In genomic region chr11:123507043-123507442, GRCh38 we compare ENCODE assay signal across 17 cellular contexts.
DNase-seq lines count a peak whose midpoint lies in the region; ATAC-seq and TF ChIP-seq lines count a peak whose summit lies in the region.
"Had no signal": no experiment of that assay in that cellular context is flagged by ENCODE, and none has a peak within 500 bp of the region (broad histone marks: within the 10 kb centered on the region; RNA-seq: fewer than 3 reads in every experiment).

No MANE protein-coding gene starts in this region.

- no peaks in the 10 kb centered on the region for H3K27me3 Mint-ChIP-seq in T-helper 1 cell treated with Interleukin-12 subunit alpha and Interleukin-12 subunit beta and Interleukin-4 antibody, amounts not matched to agents 30 μg/mL and 1 μg/mL, for 36 hours (ENCODE audit: low read depth)
- H3K27me3 Mint-ChIP-seq in activated T-helper 2 cell treated with anti-CD3 and anti-CD28 coated beads, Interferon-gamma antibody, Interleukin-2, Interleukin-4, amounts not matched to agents 10 μg/mL and 5 μg/mL and 100 μg/mL, durations not matched to agents 14 hours and 24 hours and 36 hours (ENCODE audit: low read depth) = no peaks in the 10 kb centered on the region
- H3K27me3 Mint-ChIP-seq: CD4-positive, alpha-beta T cell had no signal

- no peaks in the 10 kb centered on the region for H3K9me3 Mint-ChIP-seq in T-helper 1 cell treated with Interleukin-12 subunit alpha and Interleukin-12 subunit beta and Interleukin-4 antibody, amounts not matched to agents 30 μg/mL and 1 μg/mL, for 36 hours
- H3K9me3 Mint-ChIP-seq in activated T-helper 2 cell treated with anti-CD3 and anti-CD28 coated beads, Interferon-gamma antibody, Interleukin-2, Interleukin-4, amounts not matched to agents 10 μg/mL and 5 μg/mL and 100 μg/mL, durations not matched to agents 14 hours and 24 hours and 36 hours = no peaks in the 10 kb centered on the region
- H3K9me3 Mint-ChIP-seq: CD4-positive, alpha-beta T cell; H9 had no signal

- peaks cover 29% of the 10 kb centered on the region for H3K36me3 Mint-ChIP-seq in T-helper 1 cell treated with Interleukin-12 subunit alpha and Interleukin-12 subunit beta and Interleukin-4 antibody, amounts not matched to agents 30 μg/mL and 1 μg/mL, for 36 hours (ENCODE audit: low read depth)
- H3K36me3 Mint-ChIP-seq in activated T-helper 2 cell treated with anti-CD3 and anti-CD28 coated beads, Interferon-gamma antibody, Interleukin-2, Interleukin-4, amounts not matched to agents 10 μg/mL and 5 μg/mL and 100 μg/mL, durations not matched to agents 14 hours and 24 hours and 36 hours (ENCODE audit: low read depth) = peaks cover 56% of the 10 kb centered on the region

- no peak overlapping the region for H3K4me3 Mint-ChIP-seq in T-helper 1 cell treated with Interleukin-12 subunit alpha and Interleukin-12 subunit beta and Interleukin-4 antibody, amounts not matched to agents 30 μg/mL and 1 μg/mL, for 36 hours
- no peak overlapping the region for H3K4me3 Mint-ChIP-seq in activated T-helper 2 cell treated with anti-CD3 and anti-CD28 coated beads, Interferon-gamma antibody, Interleukin-2, Interleukin-4, amounts not matched to agents 10 μg/mL and 5 μg/mL and 100 μg/mL, durations not matched to agents 14 hours and 24 hours and 36 hours (ENCODE audit: low read depth)
- H3K4me3 Mint-ChIP-seq: CD4-positive, alpha-beta T cell; H9 had no signal

- peak overlapping the region; percentile 12 for H3K27ac Mint-ChIP-seq in T-helper 1 cell treated with Interleukin-12 subunit alpha and Interleukin-12 subunit beta and Interleukin-4 antibody, amounts not matched to agents 30 μg/mL and 1 μg/mL, for 36 hours
- H3K27ac Mint-ChIP-seq in activated T-helper 2 cell treated with anti-CD3 and anti-CD28 coated beads, Interferon-gamma antibody, Interleukin-2, Interleukin-4, amounts not matched to agents 10 μg/mL and 5 μg/mL and 100 μg/mL, durations not matched to agents 14 hours and 24 hours and 36 hours = peak overlapping the region; percentile 28
- H3K27ac Mint-ChIP-seq: CD4-positive, alpha-beta T cell; H9 had no signal

- intact Hi-C loops in activated T-helper 2 cell treated with anti-CD3 and anti-CD28 coated beads, Interferon-gamma antibody, Interleukin-2, Interleukin-4, amounts not matched to agents 10 μg/mL and 5 μg/mL and 100 μg/mL, durations not matched to agents 14 hours and 24 hours and 36 hours (cut with micrococcal nuclease) = no loop called here

- ATAC-seq in HG03469 (IDR thresholded peaks at IDR 0.05; ENCODE audit: unreplicated experiment) (no peak), GM19328 (IDR thresholded peaks at IDR 0.05; ENCODE audit: unreplicated experiment) (no peak)
- ATAC-seq: K562 had no signal

- DNase-seq in T-helper 1 cell (no peak), AG10803 (ENCODE audit: low read depth) (peak; percentile 59), fibroblast of the aortic adventitia (ENCODE audit: low read depth) (peak; percentile 55), T1000 (lab: John Stamatoyannopoulos, UW) (no peak)
- DNase-seq in activated T-helper 2 cell treated with anti-CD3 and anti-CD28 coated beads, Interferon-gamma antibody, Interleukin-2, Interleukin-4, amounts not matched to agents 10 μg/mL and 5 μg/mL and 100 μg/mL, durations not matched to agents 14 hours and 24 hours and 36 hours (ENCODE audit: low spot score) = no peak
- DNase-seq: BE2C; CD4-positive, alpha-beta T cell; DMS53; H9; MV-4-11; NCI-H1417; NCI-H187 treated with DMSO at 0.1 percent for 48 hours; NCI-H526 treated with DMSO at 0.1 percent for 48 hours had no signal

- no peak for TF ChIP-seq CTCF in AG10803 (conservative IDR thresholded peaks at IDR 0.05; ENCODE audit: low read length)
- TF ChIP-seq CTCF in fibroblast of the aortic adventitia (IDR thresholded peaks at IDR 0.05; ENCODE audit: insufficient read depth, low read length) = no peak

- H3K4me1 Mint-ChIP-seq in T-helper 1 cell treated with Interleukin-12 subunit alpha and Interleukin-12 subunit beta and Interleukin-4 antibody, amounts not matched to agents 30 μg/mL and 1 μg/mL, for 36 hours (ENCODE audit: low read depth) = peaks cover 59% of the 10 kb centered on the region
- H3K4me1 Mint-ChIP-seq in activated T-helper 2 cell treated with anti-CD3 and anti-CD28 coated beads, Interferon-gamma antibody, Interleukin-2, Interleukin-4, amounts not matched to agents 10 μg/mL and 5 μg/mL and 100 μg/mL, durations not matched to agents 14 hours and 24 hours and 36 hours (ENCODE audit: low read depth) = peaks cover 37% of the 10 kb centered on the region

- H3K4me3 ChIP-seq in AG10803 (ENCODE audit: low read length) (no peak overlapping the region), fibroblast of the aortic adventitia (ENCODE audit: low read depth, low read length) (no peak overlapping the region)
- H3K4me3 ChIP-seq: K562 had no signal

Comparison
In these comparisons a context has a peak if more than half of its experiments do, and no peak if none do; other contexts are left out.
1. DNase-seq: peak in AG10803 (single experiment) and fibroblast of the aortic adventitia (single experiment); none in T-helper 1 cell (0 of 5), activated T-helper 2 cell treated with anti-CD3 and anti-CD28 coated beads, Interferon-gamma antibody, Interleukin-2, Interleukin-4, amounts not matched to agents 10 μg/mL and 5 μg/mL and 100 μg/mL, durations not matched to agents 14 hours and 24 hours and 36 hours (single experiment) and T1000 (single experiment).